In genomic region chr12:12559699-12560296, GRCh38 we compare ENCODE assay signal across 9 cellular contexts. TPM values are rescaled to one million over a fixed set of nuclear protein-coding genes. Genes with fewer than 3 reads are reported as not detected.
A peak's percentile ranks its signal among the peaks of the same experiment; 100 is the strongest.
DNase-seq lines count a peak whose midpoint lies in the region; ATAC-seq, FAIRE-seq and TF ChIP-seq lines count a peak whose summit lies in the region.
"Had no signal": no experiment of that assay in that cellular context is flagged by ENCODE, and none has a peak within 500 bp of the region (broad histone marks: within the 10 kb centered on the region; RNA-seq: fewer than 3 reads in every experiment).

No MANE protein-coding gene starts in this region.

- H3K4me3 ChIP-seq in GM08714 (ENCODE audit: low read length) (peak overlapping the region; percentile 83), endocrine pancreas (ENCODE audit: control insufficient read depth, insufficient read depth, low read length) (peak overlapping the region; percentile 95), pancreas (peak overlapping the region in 3 of 4 donors; percentile 5 to 93 (median 70)), SJCRH30 (no peak overlapping the region)

- no peak overlapping the region for H3K9ac ChIP-seq in endocrine pancreas (ENCODE audit: control insufficient read depth, insufficient read depth, low read length)

- DNase-seq in NCI-H69 (lab: John Stamatoyannopoulos, UW) (peak; percentile 15), pancreas (no peak), DMS79 treated with DMSO at 0.1 percent for 48 hours (lab: John Stamatoyannopoulos, UW) (no peak), SJCRH30 (no peak), activated gamma-delta T cell treated with Interleukin-2 at 50 U/mL for 16 hours (no peak)
- no peak for DNase-seq in effector CD8-positive, alpha-beta T cell (lab: John Stamatoyannopoulos, UW)
- DNase-seq: NCI-H1048 had no signal

- H3K27me3 ChIP-seq in endocrine pancreas (ENCODE audit: control insufficient read depth, insufficient read depth, low read length): no peaks in the 10 kb centered on the region
- no peaks in the 10 kb centered on the region for H3K27me3 ChIP-seq in pancreas
- no peaks in the 10 kb centered on the region for H3K27me3 ChIP-seq in SJCRH30

- intact Hi-C loops in pancreas (cut with DNase I): loop anchor here in 1 of 3 donors (10.0 kb wide), 1 partner anchor 185 kb away; no protein-coding TSS in a partner anchor

- ATAC-seq in pancreas: no peak

- H3K4me1 ChIP-seq in endocrine pancreas (ENCODE audit: control insufficient read depth, insufficient read depth, low read length) (peaks cover 14% of the 10 kb centered on the region), pancreas (peaks cover 16 to 31% (median 19%) of the 10 kb centered on the region in 3 donors), SJCRH30 (peaks cover 13% of the 10 kb centered on the region)

- 11 to 17% methylated on average over 3 of the region's 3 CpGs for WGBS in pancreas, 2 donors

- TF ChIP-seq CTCF in pancreas (IDR thresholded peaks at IDR 0.05): no peak

- no peak for FAIRE-seq in pancreas (lab: Jason Lieb, UNC)

- H3K27ac ChIP-seq in pancreas (peak overlapping the region in 2 of 4 donors; percentile 99), SJCRH30 (no peak overlapping the region)

- H3K36me3 ChIP-seq in endocrine pancreas (ENCODE audit: control insufficient read depth, insufficient read depth, low read length): peaks cover 2% of the 10 kb centered on the region
- no peaks in the 10 kb centered on the region for H3K36me3 ChIP-seq in pancreas
- no peaks in the 10 kb centered on the region for H3K36me3 ChIP-seq in SJCRH30

- H3K9me3 ChIP-seq in endocrine pancreas (ENCODE audit: control insufficient read depth, low read length) (no peaks in the 10 kb centered on the region), pancreas (no peaks in the 10 kb centered on the region), SJCRH30 (replicated peaks) (no peaks in the 10 kb centered on the region)

RNA-seq across cellular contexts. Expression of gene DUSP16, which starts 2.9 kb away (rescaled TPM):
- total RNA-seq in pancreas: 10 to 100 TPM; 18.1 to 38.7 (median 27.8) TPM
- polyA plus RNA-seq in pancreas: 10 to 100 TPM in 1 of 2 donors, 1 to 10 TPM in 1; 5.8 to 10.1 TPM
- 5.0 and 5.3 TPM in 2 replicates for total RNA-seq in SJCRH30 (2014; rRNA removed; shearing (Covaris generic))

RNA-seq across cellular contexts. Expression of gene CREBL2, which starts 51.9 kb away (rescaled TPM):
- 10 to 100 TPM; 13.9 to 29.7 (median 16.6) TPM for total RNA-seq in pancreas
- polyA plus RNA-seq in pancreas: 10 to 100 TPM in 1 of 2 donors, 1 to 10 TPM in 1; 9.8 to 23.6 TPM
- total RNA-seq in SJCRH30 (2014; rRNA removed; shearing (Covaris generic)): 7.6 and 7.9 TPM in 2 replicates
